ENCODE assay signal across 24 cellular contexts in genomic region chr3:96491868-96492267, GRCh38.
"Had no signal": no experiment of that assay in that cellular context is flagged by ENCODE, and none has a peak within 500 bp of the region (broad histone marks: within the 10 kb centered on the region; RNA-seq: fewer than 3 reads in every experiment).

No MANE protein-coding gene starts in this region.

- H3K27ac ChIP-seq: neural progenitor cell, ovary, parathyroid adenoma, psoas muscle, right lobe of liver, sigmoid colon, stomach, thoracic aorta, thyroid gland, tibial nerve, upper lobe of left lung, vagina had no signal

- H3K79me2 ChIP-seq: parathyroid adenoma had no signal

- H3K9me3 ChIP-seq: ovary, psoas muscle, right lobe of liver, sigmoid colon, thoracic aorta, thyroid gland, vagina had no signal

- H3K4me1 ChIP-seq: neural progenitor cell, parathyroid adenoma, psoas muscle, right lobe of liver, sigmoid colon, stomach, thyroid gland, tibial nerve, upper lobe of left lung, vagina had no signal

- H3K36me3 ChIP-seq: neural progenitor cell, ovary, right lobe of liver, sigmoid colon, stomach, thoracic aorta, thyroid gland, tibial nerve, upper lobe of left lung, vagina had no signal

- DNase-seq: occipital lobe; ovary; posterior cingulate gyrus; psoas muscle; right cardiac atrium; right lobe of liver; sigmoid colon; small intestine; stimulated activated CD4-positive, alpha-beta T cell treated with anti-CD3 and anti-CD28 coated beads, Interleukin-15, amount 100 ng/mL, for 24 hours; stimulated activated CD4-positive, alpha-beta T cell treated with anti-CD3 and anti-CD28 coated beads, Interleukin-2, amount 100 ng/mL, for 24 hours; stimulated activated CD4-positive, alpha-beta T cell treated with anti-CD3 and anti-CD28 coated beads, Interleukin-2, amount 100 ng/mL, for 48 hours; stimulated activated CD4-positive, alpha-beta T cell treated with anti-CD3 and anti-CD28 coated beads, Interleukin-4, amount 100 ng/mL, for 24 hours; stimulated activated naive B cell treated with anti-CD40 and anti-IgM and Interleukin-4, amounts not matched to agents 10 μg/mL and 1 μg/mL and 100 μg/mL, for 72 hours; stimulated activated naive CD4-positive, alpha-beta T cell treated with Interleukin-2 at 50 U/mL for 16 hours; stomach; thyroid gland; trophoblast cell; upper lobe of left lung had no signal

- H3K27me3 ChIP-seq: neural progenitor cell, ovary, right lobe of liver, sigmoid colon, stomach, thyroid gland, tibial nerve, upper lobe of left lung, vagina had no signal

- H2AFZ ChIP-seq: neural progenitor cell, parathyroid adenoma had no signal

- ATAC-seq: psoas muscle; right cardiac atrium; right lobe of liver; stimulated activated effector memory CD8-positive, alpha-beta T cell treated with anti-CD3 and anti-CD28 coated beads, Interleukin-12 subunit alpha, Interleukin-12 subunit beta, amount 100 ng/mL, for 72 hours; stimulated activated naive B cell treated with anti-CD40 and anti-IgM and Interleukin-4, amounts not matched to agents 10 μg/mL and 1 μg/mL and 100 μg/mL, for 72 hours had no signal

- H3K4me2 ChIP-seq: neural progenitor cell had no signal

- H3K9ac ChIP-seq: neural progenitor cell, parathyroid adenoma had no signal

- H3K4me3 ChIP-seq: neural progenitor cell, ovary, psoas muscle, right lobe of liver, sigmoid colon, stomach, thoracic aorta, thyroid gland, tibial nerve, upper lobe of left lung, vagina had no signal
